Comparison of ENCODE assay signal across 1 cellular context in the genomic region with DNA sequence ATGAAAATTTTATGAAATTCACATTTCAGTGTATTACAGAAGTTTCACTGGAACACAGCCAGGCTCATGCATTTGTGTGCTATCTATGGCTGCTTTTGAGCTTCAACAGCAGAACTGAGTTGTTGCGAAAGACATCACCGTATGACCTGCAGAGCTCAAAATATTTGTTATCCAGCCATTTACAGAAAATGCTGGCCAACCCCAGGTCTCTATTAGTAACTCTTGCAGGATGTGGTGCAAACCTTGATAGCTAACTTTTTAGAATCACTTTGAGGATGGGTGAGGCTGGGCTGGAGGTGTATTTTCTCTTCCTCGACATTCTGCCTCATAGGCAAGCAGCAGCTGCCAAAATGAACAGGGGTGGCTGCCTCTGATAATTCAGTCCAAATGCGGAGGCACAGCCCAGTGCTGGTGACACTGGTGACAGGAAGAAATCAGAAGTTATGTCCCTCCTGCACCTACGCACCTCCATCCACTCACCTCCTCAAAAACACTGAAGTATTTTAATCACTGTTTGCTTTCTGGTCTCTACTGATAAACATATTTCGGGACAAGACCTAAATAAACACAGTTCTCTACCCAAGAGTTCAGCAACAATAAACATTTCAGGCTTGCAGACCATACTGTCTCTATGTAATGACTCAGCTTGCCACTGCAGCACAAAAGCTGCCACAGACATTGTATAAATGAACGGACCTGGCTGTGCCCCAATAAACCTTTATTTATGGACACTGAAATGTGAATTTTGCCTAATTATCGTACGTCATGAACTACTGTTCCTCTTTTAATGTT.
TF ChIP-seq lines count a peak whose summit lies in the region.

No MANE protein-coding gene starts in this region.

TF ChIP-seq in HepG2, 621 proteins besides CTCF, POLR2A, EP300 and RAD21 (continued from another document and continues in another):
- no peak for TF ChIP-seq ZNF136 (CRISPR knock-in tag; IDR thresholded peaks at IDR 0.05; ENCODE audit: low read depth)
- peak; percentile 4; the same call in 1 of the 2 replicates for TF ChIP-seq ZSCAN9 (CRISPR knock-in tag; IDR thresholded peaks at IDR 0.05; ENCODE audit: borderline replicate concordance)
- TF ChIP-seq CCDC6 (CRISPR knock-in tag; IDR thresholded peaks at IDR 0.05) = 0 out of 2 replicates have a peak, but pooled peaks have one; percentile 51
- peak; percentile 77 for TF ChIP-seq SALL1 (CRISPR knock-in tag; IDR thresholded peaks at IDR 0.05)
- TF ChIP-seq CEBPB (IDR thresholded peaks at IDR 0.05; ENCODE audit: borderline replicate concordance, low read depth, low read length) = peak; percentile 98
- TF ChIP-seq, protein P1, sequence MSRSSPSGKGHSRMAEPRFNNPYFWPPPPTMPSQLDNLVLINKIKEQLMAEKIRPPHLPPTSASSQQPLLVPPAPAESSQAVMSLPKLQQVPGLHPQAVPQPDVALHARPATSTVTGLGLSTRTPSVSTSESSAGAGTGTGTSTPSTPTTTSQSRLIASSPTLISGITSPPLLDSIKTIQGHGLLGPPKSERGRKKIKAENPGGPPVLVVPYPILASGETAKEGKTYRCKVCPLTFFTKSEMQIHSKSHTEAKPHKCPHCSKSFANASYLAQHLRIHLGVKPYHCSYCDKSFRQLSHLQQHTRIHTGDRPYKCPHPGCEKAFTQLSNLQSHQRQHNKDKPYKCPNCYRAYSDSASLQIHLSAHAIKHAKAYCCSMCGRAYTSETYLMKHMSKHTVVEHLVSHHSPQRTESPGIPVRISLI (CRISPR knock-in tag; IDR thresholded peaks at IDR 0.05; ENCODE audit: borderline replicate concordance) = peak; percentile 17; the same call in 1 of the 2 replicates
- TF ChIP-seq ZNF317 (CRISPR knock-in tag; IDR thresholded peaks at IDR 0.05) = peak; percentile 46; the same call in 1 of the 2 replicates
- no peak for TF ChIP-seq ZNF121 (CRISPR knock-in tag; IDR thresholded peaks at IDR 0.05)
- TF ChIP-seq HMG20B (CRISPR knock-in tag; conservative IDR thresholded peaks at IDR 0.05) = 0 out of 2 replicates have a peak, but pooled peaks have one; percentile 42
- TF ChIP-seq ZNF292 (CRISPR knock-in tag; IDR thresholded peaks at IDR 0.05; ENCODE audit: borderline replicate concordance, low read depth) = peak; percentile 81
- TF ChIP-seq, protein P2, sequence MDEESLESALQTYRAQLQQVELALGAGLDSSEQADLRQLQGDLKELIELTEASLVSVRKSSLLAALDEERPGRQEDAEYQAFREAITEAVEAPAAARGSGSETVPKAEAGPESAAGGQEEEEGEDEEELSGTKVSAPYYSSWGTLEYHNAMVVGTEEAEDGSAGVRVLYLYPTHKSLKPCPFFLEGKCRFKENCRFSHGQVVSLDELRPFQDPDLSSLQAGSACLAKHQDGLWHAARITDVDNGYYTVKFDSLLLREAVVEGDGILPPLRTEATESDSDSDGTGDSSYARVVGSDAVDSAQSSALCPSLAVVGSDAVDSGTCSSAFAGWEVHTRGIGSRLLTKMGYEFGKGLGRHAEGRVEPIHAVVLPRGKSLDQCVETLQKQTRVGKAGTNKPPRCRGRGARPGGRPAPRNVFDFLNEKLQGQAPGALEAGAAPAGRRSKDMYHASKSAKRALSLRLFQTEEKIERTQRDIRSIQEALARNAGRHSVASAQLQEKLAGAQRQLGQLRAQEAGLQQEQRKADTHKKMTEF (CRISPR knock-in tag; IDR thresholded peaks at IDR 0.05) = peak; percentile 55
- no peak for TF ChIP-seq MAZ (IDR thresholded peaks at IDR 0.05; ENCODE audit: borderline replicate concordance, low read depth, low read length)
- TF ChIP-seq MAZ (CRISPR knock-in tag; IDR thresholded peaks at IDR 0.05; ENCODE audit: low read depth) = peak; percentile 63
- TF ChIP-seq, protein P3, sequence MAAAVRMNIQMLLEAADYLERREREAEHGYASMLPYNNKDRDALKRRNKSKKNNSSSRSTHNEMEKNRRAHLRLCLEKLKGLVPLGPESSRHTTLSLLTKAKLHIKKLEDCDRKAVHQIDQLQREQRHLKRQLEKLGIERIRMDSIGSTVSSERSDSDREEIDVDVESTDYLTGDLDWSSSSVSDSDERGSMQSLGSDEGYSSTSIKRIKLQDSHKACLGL (CRISPR knock-in tag; IDR thresholded peaks at IDR 0.05) = no peak
- TF ChIP-seq ZNF607 (CRISPR knock-in tag; IDR thresholded peaks at IDR 0.05; ENCODE audit: borderline replicate concordance) = peak; percentile 50; the same call in 1 of the 2 replicates
- TF ChIP-seq, protein P4, sequence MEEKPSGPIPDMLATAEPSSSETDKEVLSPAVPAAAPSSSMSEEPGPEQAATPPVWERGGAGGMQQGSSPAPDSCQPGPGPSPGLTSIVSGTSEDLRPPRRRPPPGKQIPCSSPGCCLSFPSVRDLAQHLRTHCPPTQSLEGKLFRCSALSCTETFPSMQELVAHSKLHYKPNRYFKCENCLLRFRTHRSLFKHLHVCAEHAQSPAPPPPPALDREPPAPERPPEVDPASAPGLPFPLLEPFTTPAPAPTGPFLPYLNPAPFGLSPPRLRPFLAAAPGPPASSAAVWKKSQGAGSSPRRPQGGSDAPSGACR (CRISPR knock-in tag; IDR thresholded peaks at IDR 0.05) = peak; percentile 29; the same call in 1 of the 2 replicates
- TF ChIP-seq FOXA3 (CRISPR knock-in tag; IDR thresholded peaks at IDR 0.05) = peak; percentile 57
- TF ChIP-seq PHF5A (CRISPR knock-in tag; IDR thresholded peaks at IDR 0.05; ENCODE audit: low read depth, unreplicated experiment) = no peak
- 0 out of 2 replicates have a peak, but pooled peaks have one; percentile 50 for TF ChIP-seq SP140L (CRISPR knock-in tag; IDR thresholded peaks at IDR 0.05; ENCODE audit: borderline replicate concordance)
- TF ChIP-seq ZNF652 (CRISPR knock-in tag; IDR thresholded peaks at IDR 0.05; ENCODE audit: borderline replicate concordance, low read depth) = peak; percentile 25; the same call in 1 of the 2 replicates
- TF ChIP-seq RBAK (CRISPR knock-in tag; IDR thresholded peaks at IDR 0.05) = 0 out of 2 replicates have a peak, but pooled peaks have one; percentile 19
- TF ChIP-seq GABPA (IDR thresholded peaks at IDR 0.05; ENCODE audit: low read depth, low read length) = no peak; the same call in 1 of the 2 replicates
- 0 out of 2 replicates have a peak, but pooled peaks have one; percentile 28 for TF ChIP-seq GABPA (CRISPR knock-in tag; IDR thresholded peaks at IDR 0.05; ENCODE audit: low read depth)
- 0 out of 2 replicates have a peak, but pooled peaks have one; percentile 33 for TF ChIP-seq ZMYM3 (CRISPR knock-in tag; IDR thresholded peaks at IDR 0.05)
- no peak for TF ChIP-seq MATR3 (CRISPR knock-in tag; IDR thresholded peaks at IDR 0.05)
- TF ChIP-seq ZNF333 (CRISPR knock-in tag; IDR thresholded peaks at IDR 0.05; ENCODE audit: borderline replicate concordance) = 0 out of 2 replicates have a peak, but pooled peaks have one; percentile 35
- peak; percentile 69 for TF ChIP-seq ASH2L (IDR thresholded peaks at IDR 0.05; ENCODE audit: insufficient read length, low read depth, low read length)
- TF ChIP-seq ZNF430 (CRISPR knock-in tag; IDR thresholded peaks at IDR 0.05) = 0 out of 2 replicates have a peak, but pooled peaks have one; percentile 25
- TF ChIP-seq NFYC (CRISPR knock-in tag; IDR thresholded peaks at IDR 0.05) = no peak
- peak; percentile 32 for TF ChIP-seq MAFF (IDR thresholded peaks at IDR 0.05; ENCODE audit: low read depth, low read length)
- peak; percentile 82 for TF ChIP-seq FOXP1 (IDR thresholded peaks at IDR 0.05)
- peak; percentile 93 for TF ChIP-seq FOXP1 (CRISPR knock-in tag; IDR thresholded peaks at IDR 0.05)
- TF ChIP-seq ZFP41 (CRISPR knock-in tag; IDR thresholded peaks at IDR 0.05; ENCODE audit: borderline replicate concordance) = no peak
- peak; percentile 70; the same call in 1 of the 2 replicates for TF ChIP-seq ZNF614 (CRISPR knock-in tag; IDR thresholded peaks at IDR 0.05; ENCODE audit: borderline replicate concordance)
- peak; percentile 74; the same call in 1 of the 2 replicates for TF ChIP-seq TARDBP (CRISPR knock-in tag; IDR thresholded peaks at IDR 0.05)
- TF ChIP-seq ATM (IDR thresholded peaks at IDR 0.05; ENCODE audit: borderline replicate concordance) = no peak
- TF ChIP-seq HNF4A (CRISPR knock-in tag; IDR thresholded peaks at IDR 0.05) = peak; percentile 29; the same call in 1 of the 2 replicates
- TF ChIP-seq SOX5 (CRISPR knock-in tag; IDR thresholded peaks at IDR 0.05; ENCODE audit: borderline replicate concordance) = peak; percentile 30
- TF ChIP-seq, protein P5, sequence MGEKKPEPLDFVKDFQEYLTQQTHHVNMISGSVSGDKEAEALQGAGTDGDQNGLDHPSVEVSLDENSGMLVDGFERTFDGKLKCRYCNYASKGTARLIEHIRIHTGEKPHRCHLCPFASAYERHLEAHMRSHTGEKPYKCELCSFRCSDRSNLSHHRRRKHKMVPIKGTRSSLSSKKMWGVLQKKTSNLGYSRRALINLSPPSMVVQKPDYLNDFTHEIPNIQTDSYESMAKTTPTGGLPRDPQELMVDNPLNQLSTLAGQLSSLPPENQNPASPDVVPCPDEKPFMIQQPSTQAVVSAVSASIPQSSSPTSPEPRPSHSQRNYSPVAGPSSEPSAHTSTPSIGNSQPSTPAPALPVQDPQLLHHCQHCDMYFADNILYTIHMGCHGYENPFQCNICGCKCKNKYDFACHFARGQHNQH (CRISPR knock-in tag; IDR thresholded peaks at IDR 0.05) = peak; percentile 47; the same call in 1 of the 2 replicates
- TF ChIP-seq, protein P6, sequence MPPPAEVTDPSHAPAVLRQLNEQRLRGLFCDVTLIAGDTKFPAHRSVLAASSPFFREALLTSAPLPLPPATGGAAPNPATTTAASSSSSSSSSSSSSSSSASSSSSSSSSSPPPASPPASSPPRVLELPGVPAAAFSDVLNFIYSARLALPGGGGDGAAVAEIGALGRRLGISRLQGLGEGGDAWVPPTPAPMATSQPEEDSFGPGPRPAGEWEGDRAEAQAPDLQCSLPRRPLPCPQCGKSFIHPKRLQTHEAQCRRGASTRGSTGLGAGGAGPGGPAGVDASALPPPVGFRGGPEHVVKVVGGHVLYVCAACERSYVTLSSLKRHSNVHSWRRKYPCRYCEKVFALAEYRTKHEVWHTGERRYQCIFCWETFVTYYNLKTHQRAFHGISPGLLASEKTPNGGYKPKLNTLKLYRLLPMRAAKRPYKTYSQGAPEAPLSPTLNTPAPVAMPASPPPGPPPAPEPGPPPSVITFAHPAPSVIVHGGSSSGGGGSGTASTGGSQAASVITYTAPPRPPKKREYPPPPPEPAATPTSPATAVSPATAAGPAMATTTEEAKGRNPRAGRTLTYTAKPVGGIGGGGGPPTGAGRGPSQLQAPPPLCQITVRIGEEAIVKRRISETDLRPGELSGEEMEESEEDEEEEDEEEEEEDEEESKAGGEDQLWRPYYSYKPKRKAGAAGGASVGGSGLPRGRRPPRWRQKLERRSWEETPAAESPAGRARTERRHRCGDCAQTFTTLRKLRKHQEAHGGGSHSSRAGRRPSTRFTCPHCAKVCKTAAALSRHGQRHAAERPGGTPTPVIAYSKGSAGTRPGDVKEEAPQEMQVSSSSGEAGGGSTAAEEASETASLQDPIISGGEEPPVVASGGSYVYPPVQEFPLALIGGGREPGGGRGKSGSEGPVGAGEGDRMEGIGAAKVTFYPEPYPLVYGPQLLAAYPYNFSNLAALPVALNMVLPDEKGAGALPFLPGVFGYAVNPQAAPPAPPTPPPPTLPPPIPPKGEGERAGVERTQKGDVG (CRISPR knock-in tag; IDR thresholded peaks at IDR 0.05; ENCODE audit: borderline replicate concordance) = no peak
- no peak for TF ChIP-seq GPN1 (CRISPR knock-in tag; IDR thresholded peaks at IDR 0.05; ENCODE audit: borderline replicate concordance)
- no peak for TF ChIP-seq PCBP2 (optimal IDR thresholded peaks at IDR 0.05; ENCODE audit: low read depth, low read length, poor library complexity, severe bottlenecking)
- peak; percentile 46 for TF ChIP-seq SKI (IDR thresholded peaks at IDR 0.05; ENCODE audit: partially characterized antibody)
- 0 out of 2 replicates have a peak, but pooled peaks have one; percentile 34 for TF ChIP-seq PHF21A (CRISPR knock-in tag; IDR thresholded peaks at IDR 0.05)
- TF ChIP-seq ZNF788 (CRISPR knock-in tag; IDR thresholded peaks at IDR 0.05; ENCODE audit: borderline replicate concordance) = peak; percentile 44; the same call in 1 of the 2 replicates
- TF ChIP-seq HHEX (CRISPR knock-in tag; IDR thresholded peaks at IDR 0.05) = peak; percentile 23; the same call in 1 of the 2 replicates
- no peak for TF ChIP-seq HMGA1 (CRISPR knock-in tag; conservative IDR thresholded peaks at IDR 0.05)
- TF ChIP-seq DPF2 (CRISPR knock-in tag; IDR thresholded peaks at IDR 0.05; ENCODE audit: borderline replicate concordance, low read depth) = peak; percentile 75
- TF ChIP-seq, protein P7, sequence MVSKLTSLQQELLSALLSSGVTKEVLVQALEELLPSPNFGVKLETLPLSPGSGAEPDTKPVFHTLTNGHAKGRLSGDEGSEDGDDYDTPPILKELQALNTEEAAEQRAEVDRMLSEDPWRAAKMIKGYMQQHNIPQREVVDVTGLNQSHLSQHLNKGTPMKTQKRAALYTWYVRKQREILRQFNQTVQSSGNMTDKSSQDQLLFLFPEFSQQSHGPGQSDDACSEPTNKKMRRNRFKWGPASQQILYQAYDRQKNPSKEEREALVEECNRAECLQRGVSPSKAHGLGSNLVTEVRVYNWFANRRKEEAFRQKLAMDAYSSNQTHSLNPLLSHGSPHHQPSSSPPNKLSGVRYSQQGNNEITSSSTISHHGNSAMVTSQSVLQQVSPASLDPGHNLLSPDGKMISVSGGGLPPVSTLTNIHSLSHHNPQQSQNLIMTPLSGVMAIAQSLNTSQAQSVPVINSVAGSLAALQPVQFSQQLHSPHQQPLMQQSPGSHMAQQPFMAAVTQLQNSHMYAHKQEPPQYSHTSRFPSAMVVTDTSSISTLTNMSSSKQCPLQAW (CRISPR knock-in tag; IDR thresholded peaks at IDR 0.05) = peak; percentile 82
- TF ChIP-seq ZNF792 (CRISPR knock-in tag; IDR thresholded peaks at IDR 0.05) = 0 out of 2 replicates have a peak, but pooled peaks have one; percentile 28
- TF ChIP-seq ZNF501 (CRISPR knock-in tag; IDR thresholded peaks at IDR 0.05) = peak; percentile 64; the same call in 1 of the 2 replicates
- peak; percentile 35; the same call in 1 of the 2 replicates for TF ChIP-seq FOXO1 (CRISPR knock-in tag; IDR thresholded peaks at IDR 0.05)
- TF ChIP-seq ZBTB7A (CRISPR knock-in tag; IDR thresholded peaks at IDR 0.05) = no peak
- TF ChIP-seq FOSL2 (CRISPR knock-in tag; IDR thresholded peaks at IDR 0.05) = peak; percentile 84
- TF ChIP-seq TBX2 (CRISPR knock-in tag; IDR thresholded peaks at IDR 0.05; ENCODE audit: borderline replicate concordance) = peak; percentile 58; the same call in 1 of the 2 replicates
- TF ChIP-seq PPARG (CRISPR knock-in tag; conservative IDR thresholded peaks at IDR 0.05) = peak; percentile 46; the same call in 1 of the 2 replicates
- 0 out of 2 replicates have a peak, but pooled peaks have one; percentile 36 for TF ChIP-seq ZNF572 (CRISPR knock-in tag; IDR thresholded peaks at IDR 0.05)
- TF ChIP-seq MAFK (conservative IDR thresholded peaks at IDR 0.05 in 1 of 2, IDR thresholded peaks at IDR 0.05 in 1 of 2; ENCODE audit: low read length in 2 of 2) = peak in 1 of 2 experiments; percentile 29; a peak in 2 of 4 replicates
- TF ChIP-seq MIER3 (CRISPR knock-in tag; IDR thresholded peaks at IDR 0.05; ENCODE audit: borderline replicate concordance) = no peak; the same call in 1 of the 2 replicates
- peak; percentile 54; the same call in 1 of the 2 replicates for TF ChIP-seq ZNF644 (CRISPR knock-in tag; IDR thresholded peaks at IDR 0.05; ENCODE audit: low read depth)
- TF ChIP-seq ZNF883 (CRISPR knock-in tag; IDR thresholded peaks at IDR 0.05; ENCODE audit: not compliant biosample characterization) = no peak
- TF ChIP-seq KMT2B (CRISPR knock-in tag; IDR thresholded peaks at IDR 0.05) = peak; percentile 50; the same call in 1 of the 2 replicates
